Comparison of ENCODE assay signal across 9 cellular contexts in genomic region chrX:39577976-39578962, GRCh38.
DNase-seq lines count a peak whose midpoint lies in the region; ATAC-seq and TF ChIP-seq lines count a peak whose summit lies in the region.
"Had no signal": no experiment of that assay in that cellular context is flagged by ENCODE, and none has a peak within 500 bp of the region (broad histone marks: within the 10 kb centered on the region; RNA-seq: fewer than 3 reads in every experiment).

No MANE protein-coding gene starts in this region.

- no peaks in the 10 kb centered on the region for H3K36me3 ChIP-seq in CD8-positive, alpha-beta T cell (ENCODE audit: insufficient read depth, low read length)
- no peaks in the 10 kb centered on the region for H3K36me3 ChIP-seq in KMS-11 (ENCODE audit: insufficient read depth)
- no peaks in the 10 kb centered on the region for H3K36me3 ChIP-seq in thyroid gland
- no peaks in the 10 kb centered on the region for H3K36me3 ChIP-seq in vagina

- WGBS in thyroid gland, 2 donors, result 76 to 82% methylated on average over 7 to 15 of the region's 17 CpGs

- TF ChIP-seq POLR2A in thyroid gland (IDR thresholded peaks at IDR 0.05), result no peak
- TF ChIP-seq POLR2A in vagina (IDR thresholded peaks at IDR 0.05), result no peak

- H3K4me2 ChIP-seq in KMS-11, result peak overlapping the region; percentile 17; the same call in 1 of the 2 replicates

- peaks cover 4% of the 10 kb centered on the region for H3K4me1 Mint-ChIP-seq in CD8-positive, alpha-beta T cell (ENCODE audit: low read depth)
- H3K4me1 Mint-ChIP-seq in mesothelial cell of epicardium, result peaks cover 11% of the 10 kb centered on the region

- ATAC-seq in CD8-positive, alpha-beta T cell, result peak; percentile 57
- peak; percentile 97 for ATAC-seq in GM21447 (IDR thresholded peaks at IDR 0.05; ENCODE audit: unreplicated experiment)

- H3K4me1 ChIP-seq in CD8-positive, alpha-beta T cell (ENCODE audit: insufficient read depth, low read length), result peaks cover 9% of the 10 kb centered on the region
- H3K4me1 ChIP-seq in KMS-11 (ENCODE audit: low read depth, poor library complexity, severe bottlenecking), result peaks cover 16% of the 10 kb centered on the region
- H3K4me1 ChIP-seq in thyroid gland, result peaks cover 5 to 7% of the 10 kb centered on the region in 2 donors
- H3K4me1 ChIP-seq in vagina, result no peaks in the 10 kb centered on the region

- CTCF ChIA-PET in CD8-positive, alpha-beta T cell (lab: Charles Lee), result no interaction called here

- no peaks in the 10 kb centered on the region for H3K36me3 Mint-ChIP-seq in CD8-positive, alpha-beta T cell
- H3K36me3 Mint-ChIP-seq in mesothelial cell of epicardium, result no peaks in the 10 kb centered on the region

- no peaks in the 10 kb centered on the region for H4K20me1 ChIP-seq in KMS-11 (ENCODE audit: insufficient read depth)

- no peaks in the 10 kb centered on the region for H3K9me3 ChIP-seq in CD8-positive, alpha-beta T cell (ENCODE audit: low read length)
- H3K9me3 ChIP-seq in thyroid gland (no peaks in the 10 kb centered on the region), vagina (no peaks in the 10 kb centered on the region)

- H3K27ac Mint-ChIP-seq in CD8-positive, alpha-beta T cell, result peak overlapping the region; percentile 53
- no peak overlapping the region for H3K27ac Mint-ChIP-seq in mesothelial cell of epicardium

- H3K9me3 Mint-ChIP-seq in CD8-positive, alpha-beta T cell, result no peaks in the 10 kb centered on the region
- peaks cover 15% of the 10 kb centered on the region for H3K9me3 Mint-ChIP-seq in mesothelial cell of epicardium

- intact Hi-C loops in CD8-positive, alpha-beta T cell (cut with DNase I, micrococcal nuclease), result no loop called here
- intact Hi-C loops in thyroid gland (cut with DNase I), result no loop called here
- intact Hi-C loops in vagina (cut with DNase I), result no loop called here

- H3K4me3 Mint-ChIP-seq in CD8-positive, alpha-beta T cell, result peak overlapping the region; percentile 69
- H3K4me3 Mint-ChIP-seq in mesothelial cell of epicardium, result no peak overlapping the region

- H3K79me2 ChIP-seq in KMS-11 (ENCODE audit: insufficient read depth, low read depth), result no peaks in the 10 kb centered on the region

- POLR2A ChIA-PET in CD8-positive, alpha-beta T cell (lab: Charles Lee), result no interaction called here

- no peaks in the 10 kb centered on the region for H3K27me3 Mint-ChIP-seq in CD8-positive, alpha-beta T cell (ENCODE audit: low read depth)
- H3K27me3 Mint-ChIP-seq in mesothelial cell of epicardium (ENCODE audit: low read depth), result no peaks in the 10 kb centered on the region

- DNase-seq in CD8-positive, alpha-beta T cell, result peak in 6 of 7 experiments; percentile 0 to 52 (median 20)
- DNase-seq in activated T-cell treated with anti-CD3 and anti-CD28 coated beads, Interleukin-2, amount 50 U/mL, for 48 hours, result peak; percentile 75 to 80
- peak; percentile 42 to 60 for DNase-seq in stimulated activated CD4-positive, alpha-beta T cell treated with anti-CD3 and anti-CD28 coated beads, Interleukin-15, amount 100 ng/mL, for 48 hours (ENCODE audit: low read depth in 2 of 2)
- DNase-seq in mesothelial cell of epicardium (ENCODE audit: low spot score in 2 of 2, unreplicated experiment in 2 of 2), result no peak
- DNase-seq in thyroid gland, result no peak
- no peak for DNase-seq in vagina (ENCODE audit: extremely low spot score in 2 of 2)

- H2AFZ ChIP-seq in KMS-11 (ENCODE audit: low read depth), result no peak overlapping the region; the same call in 1 of the 2 replicates

- no peak for TF ChIP-seq CTCF in CD8-positive, alpha-beta T cell (IDR thresholded peaks at IDR 0.05)
- TF ChIP-seq CTCF in KMS-11 (conservative IDR thresholded peaks at IDR 0.05; ENCODE audit: low read depth, low read length) (no peak), mesothelial cell of epicardium (IDR thresholded peaks at IDR 0.05; ENCODE audit: unreplicated experiment) (no peak), thyroid gland (IDR thresholded peaks at IDR 0.05) (no peak), vagina (IDR thresholded peaks at IDR 0.05) (no peak)

- no peak overlapping the region for H3K27ac ChIP-seq in CD8-positive, alpha-beta T cell (ENCODE audit: low read depth, low read length)
- no peak overlapping the region for H3K27ac ChIP-seq in KMS-11
- H3K27ac ChIP-seq in thyroid gland, result no peak overlapping the region
- H3K27ac ChIP-seq in vagina, result no peak overlapping the region

- H3K9ac ChIP-seq in KMS-11, result no peak overlapping the region

- no peaks in the 10 kb centered on the region for H3K27me3 ChIP-seq in CD8-positive, alpha-beta T cell (ENCODE audit: insufficient read depth, low read length)
- no peaks in the 10 kb centered on the region for H3K27me3 ChIP-seq in KMS-11 (ENCODE audit: insufficient read depth, low read depth)
- no peaks in the 10 kb centered on the region for H3K27me3 ChIP-seq in thyroid gland
- no peaks in the 10 kb centered on the region for H3K27me3 ChIP-seq in vagina

- H3K4me3 ChIP-seq in CD8-positive, alpha-beta T cell (ENCODE audit: low read depth, low read length), result no peak overlapping the region
- H3K4me3 ChIP-seq in KMS-11 (IDR thresholded peaks at IDR 0.05; ENCODE audit: insufficient read depth, low read depth, low read length) (no peak overlapping the region), thyroid gland (replicated peaks in 1 of 3) (no peak overlapping the region), vagina (peak overlapping the region in 1 of 2 donors; percentile 10)
- H3K4me3 ChIP-seq: skin epidermis had no signal

Comparison
In these comparisons a context has a peak if more than half of its experiments do, and no peak if none do; other contexts are left out.
1. DNase-seq: peak in CD8-positive, alpha-beta T cell (6 of 7), activated T-cell treated with anti-CD3 and anti-CD28 coated beads, Interleukin-2, amount 50 U/mL, for 48 hours (2 of 2) and stimulated activated CD4-positive, alpha-beta T cell treated with anti-CD3 and anti-CD28 coated beads, Interleukin-15, amount 100 ng/mL, for 48 hours (2 of 2); none in mesothelial cell of epicardium (0 of 2), thyroid gland (0 of 2) and vagina (0 of 2).